8 cellular contexts compared by ENCODE assay signal in genomic region chr11:62544521-62545436, GRCh38. TPM values are rescaled to one million over a fixed set of nuclear protein-coding genes. Genes with fewer than 3 reads are reported as not detected.
DNase-seq lines count a peak whose midpoint lies in the region; ATAC-seq and TF ChIP-seq lines count a peak whose summit lies in the region.

No MANE protein-coding gene starts in this region.

- peaks cover 67% of the 10 kb centered on the region for H3K4me1 Mint-ChIP-seq in activated naive CD8-positive, alpha-beta T cell (ENCODE audit: low read depth)

- H3K9me3 Mint-ChIP-seq in activated naive CD8-positive, alpha-beta T cell (ENCODE audit: low read depth), result no peaks in the 10 kb centered on the region

- POLR2A ChIA-PET in BJ (lab: Charles Lee), result interaction anchor here (0.6 to 1.4 kb wide), 4 partner anchors 8 to 73 kb away, joined by 4 to 16 read pairs (median 6); no protein-coding TSS in a partner anchor

- H3K79me2 ChIP-seq in smooth muscle cell (ENCODE audit: low read depth), result peaks cover 63% of the 10 kb centered on the region

- TF ChIP-seq CTCF in BJ (IDR thresholded peaks at IDR 0.05; ENCODE audit: insufficient read depth, low read depth, low read length) (no peak), HL-60 (IDR thresholded peaks at IDR 0.05; ENCODE audit: insufficient read depth, low read length) (no peak), smooth muscle cell (IDR thresholded peaks at IDR 0.05; ENCODE audit: borderline replicate concordance, insufficient read depth, poor library complexity, severe bottlenecking) (no peak), omental fat pad (IDR thresholded peaks at IDR 0.05) (no peak)

- H3K27me3 ChIP-seq in BJ (ENCODE audit: control insufficient read depth, insufficient read depth, low read length), result no peaks in the 10 kb centered on the region
- H3K27me3 ChIP-seq in HL-60 (ENCODE audit: insufficient read depth, poor library complexity, severe bottlenecking), result no peaks in the 10 kb centered on the region
- no peaks in the 10 kb centered on the region for H3K27me3 ChIP-seq in smooth muscle cell (ENCODE audit: low read depth)

- peaks cover 8% of the 10 kb centered on the region; the same call in 1 of the 2 replicates for H3K36me3 ChIP-seq in BJ (ENCODE audit: control insufficient read depth, insufficient read depth, low read length)
- H3K36me3 ChIP-seq in smooth muscle cell (ENCODE audit: low read depth), result no peaks in the 10 kb centered on the region

- peak overlapping the region; percentile 73 for H3K27ac Mint-ChIP-seq in activated naive CD8-positive, alpha-beta T cell

- no peaks in the 10 kb centered on the region for H3K9me3 ChIP-seq in smooth muscle cell (replicated peaks; ENCODE audit: low read depth)

- H3K4me2 ChIP-seq in smooth muscle cell, result peak overlapping the region; percentile 93

- WGBS in smooth muscle cell (ENCODE audit: low lambda C conversion rate), result 2% methylated on average over 33 of the region's 33 CpGs

- no peak overlapping the region for H2AFZ ChIP-seq in smooth muscle cell (ENCODE audit: low read depth)

- H3K27me3 Mint-ChIP-seq in activated naive CD8-positive, alpha-beta T cell, result no peaks in the 10 kb centered on the region

- CTCF ChIA-PET in BJ (lab: Yijun Ruan, JAX), result interaction anchor here (0.8 to 10.6 kb wide), 13 partner anchors 8 to 147 kb away, joined by 3 to 220 read pairs (median 7); no protein-coding TSS in a partner anchor

- H3K4me1 ChIP-seq in smooth muscle cell (ENCODE audit: low read depth), result peaks cover 32% of the 10 kb centered on the region

- H3F3A ChIP-seq in smooth muscle cell (ENCODE audit: low read depth), result peaks cover 3% of the 10 kb centered on the region

- peak overlapping the region; percentile 96 for H3K4me3 ChIP-seq in BJ (ENCODE audit: low read depth, low read length)
- H3K4me3 ChIP-seq in HL-60 (replicated peaks; ENCODE audit: insufficient read depth, low read length), result peak overlapping the region; percentile 65
- H3K4me3 ChIP-seq in smooth muscle cell, result peak overlapping the region; percentile 76

- ATAC-seq in omental fat pad (ENCODE audit: low FRiP score), result no peak
- ATAC-seq in GM19397 (IDR thresholded peaks at IDR 0.05; ENCODE audit: unreplicated experiment), result no peak

- no peaks in the 10 kb centered on the region for H3K36me3 Mint-ChIP-seq in activated naive CD8-positive, alpha-beta T cell

- peak overlapping the region; percentile 91 for H3K4me3 Mint-ChIP-seq in activated naive CD8-positive, alpha-beta T cell

- H4K20me1 ChIP-seq in smooth muscle cell (ENCODE audit: low read depth), result peaks cover 57% of the 10 kb centered on the region

- H3K27ac ChIP-seq in HL-60 (replicated peaks) (peak overlapping the region; percentile 62), smooth muscle cell (ENCODE audit: low read depth) (peak overlapping the region; percentile 75)

- DNase-seq in BJ (ENCODE audit: low read depth) (no peak), HL-60 (ENCODE audit: low read depth in 1 of 2, low spot score in 1 of 2) (peak in 1 of 2 experiments; percentile 22), hepatic stellate cell (ENCODE audit: low spot score) (peak; percentile 45), smooth muscle cell (lab: John Stamatoyannopoulos, UW; ENCODE audit: unreplicated experiment) (no peak), omental fat pad (ENCODE audit: low spot score) (no peak), cerebellum (ENCODE audit: low spot score) (no peak)

- H3K9ac ChIP-seq in smooth muscle cell (ENCODE audit: low read depth), result peak overlapping the region; percentile 70

RNA-seq across cellular contexts. Expression of gene AHNAK, which starts 1.8 kb away (rescaled TPM):
- polyA plus RNA-seq in BJ (2011; rRNA removed) (145 and 185 TPM in 2 replicates), smooth muscle cell (27.2 and 58.8 TPM in 2 replicates)
- 360 and 464 TPM in 2 replicates for polyA minus RNA-seq in BJ (2011; rRNA and poly(A)+ RNA removed)
- total RNA-seq in smooth muscle cell (229 and 240 TPM in 2 replicates), omental fat pad (1,000 to 10,000 TPM in 3 of 4 donors, 100 to 1,000 TPM in 1; 874 to 1,336 (median 1,047) TPM), cerebellum (57.3 TPM)

RNA-seq across cellular contexts. Expression of gene EEF1G, which starts 28.9 kb away (rescaled TPM):
- polyA plus RNA-seq in BJ (2011; rRNA removed) (2,358 and 2,459 TPM in 2 replicates), smooth muscle cell (433 and 463 TPM in 2 replicates)
- 990 and 1,705 TPM in 2 replicates for polyA minus RNA-seq in BJ (2011; rRNA and poly(A)+ RNA removed)
- total RNA-seq in smooth muscle cell (773 and 864 TPM in 2 replicates), omental fat pad (1,000 to 10,000 TPM; 1,194 to 1,561 (median 1,267) TPM), cerebellum (784 TPM)

RNA-seq across cellular contexts. Expression of gene TUT1, which starts 46.5 kb away (rescaled TPM):
- polyA plus RNA-seq in BJ (2011; rRNA removed), result 6.4 and 9.9 TPM in 2 replicates
- polyA minus RNA-seq in BJ (2011; rRNA and poly(A)+ RNA removed), result 2.8 and 4.5 TPM in 2 replicates
- total RNA-seq in smooth muscle cell, result 3.0 and 5.5 TPM in 2 replicates
- polyA plus RNA-seq in smooth muscle cell, result 15.9 and 18.6 TPM in 2 replicates
- 10 to 100 TPM in 3 of 4 donors, 1 to 10 TPM in 1; 7.9 to 11.0 (median 10.5) TPM for total RNA-seq in omental fat pad
- total RNA-seq in cerebellum, result 6.3 TPM

RNA-seq across cellular contexts. Expression of gene MTA2, which starts 56.9 kb away (rescaled TPM):
- 16.4 and 17.8 TPM in 2 replicates for polyA plus RNA-seq in BJ (2011; rRNA removed)
- polyA minus RNA-seq in BJ (2011; rRNA and poly(A)+ RNA removed), result 42.7 and 47.1 TPM in 2 replicates
- total RNA-seq in smooth muscle cell, result 57.0 and 65.9 TPM in 2 replicates
- 20.5 and 22.7 TPM in 2 replicates for polyA plus RNA-seq in smooth muscle cell
- 100 to 1,000 TPM in 2 of 4 donors, 10 to 100 TPM in 2; 77.1 to 172 (median 89.6) TPM for total RNA-seq in omental fat pad
- total RNA-seq in cerebellum, result 72.5 TPM
